Comparison of ENCODE assay signal across 13 cellular contexts in the genomic region with DNA sequence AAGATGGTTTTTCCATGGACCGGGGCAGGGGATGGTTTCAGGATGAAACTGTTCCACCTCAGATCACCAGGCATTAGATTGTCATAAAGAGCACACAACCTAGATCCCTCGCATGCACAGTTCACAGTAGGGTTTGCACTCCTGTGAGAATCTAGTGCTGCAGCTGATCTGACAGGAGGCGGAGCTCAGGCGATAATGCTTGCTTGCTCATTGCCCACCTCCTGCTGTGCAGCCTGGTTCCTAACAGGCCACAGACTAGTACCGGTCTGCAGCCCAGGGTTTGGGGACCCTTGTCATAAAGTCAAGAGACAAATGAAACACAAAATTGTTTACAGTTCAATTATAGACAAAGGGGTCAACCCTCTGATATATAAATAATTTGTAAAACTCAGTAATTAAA.
A peak's percentile ranks its signal among the peaks of the same experiment; 100 is the strongest.
DNase-seq lines count a peak whose midpoint lies in the region; TF ChIP-seq lines count a peak whose summit lies in the region.
"Had no signal": no experiment of that assay in that cellular context is flagged by ENCODE, and none has a peak within 500 bp of the region (broad histone marks: within the 10 kb centered on the region; RNA-seq: fewer than 3 reads in every experiment).

No MANE protein-coding gene starts in this region.

- H3K18ac ChIP-seq in mesendoderm (ENCODE audit: low read length): no peak overlapping the region

- no peaks in the 10 kb centered on the region for H3K27me3 ChIP-seq in brain microvascular endothelial cell (replicated peaks)
- no peaks in the 10 kb centered on the region for H3K27me3 ChIP-seq in mesendoderm (ENCODE audit: insufficient read depth, low read length, poor library complexity)
- H3K27me3 ChIP-seq: BE2C had no signal

- no peaks in the 10 kb centered on the region for H3K9me3 ChIP-seq in HEK293 (ENCODE audit: control insufficient read depth, insufficient read depth, low read depth, low read length)
- H3K9me3 ChIP-seq: BE2C had no signal

- H3K56ac ChIP-seq in mesendoderm (ENCODE audit: low read length): no peak overlapping the region

- WGBS in mesendoderm (ENCODE audit: extremely low coverage, insufficient coverage, low lambda C conversion rate): no CpG with 5 or more reads among the region's 5 CpGs

- no peak overlapping the region for H3K4me2 ChIP-seq in mesendoderm (ENCODE audit: low read length)

- POLR2A ChIA-PET in HEK293 (lab: Yijun Ruan, JAX): no interaction called here

- H2BK15ac ChIP-seq in mesendoderm (replicated peaks; ENCODE audit: low read depth): no peak overlapping the region

- in situ Hi-C loops in brain microvascular endothelial cell (cut with HindIII; ENCODE audit: low pct_ligation_motif_present, low sequenced_read_pairs): no loop called here

- TF ChIP-seq CTCF in HEK293 (tag by site-specific recombination; IDR thresholded peaks at IDR 0.05) (no peak), brain microvascular endothelial cell (IDR thresholded peaks at IDR 0.05; ENCODE audit: low read depth, low read length, missing control alignments) (no peak)

- no peak overlapping the region for H3K9ac ChIP-seq in mesendoderm (ENCODE audit: low read length)

- H4K8ac ChIP-seq in mesendoderm (ENCODE audit: low read depth, low read length): no peak overlapping the region

- H3K79me2 ChIP-seq in mesendoderm (ENCODE audit: control insufficient read depth, insufficient read depth, low read length): no peaks in the 10 kb centered on the region

- peak; percentile 35 for DNase-seq in Daoy (ENCODE audit: low read depth)
- DNase-seq in brain microvascular endothelial cell: peak; percentile 52
- DNase-seq in mesendoderm: peak; percentile 34
- no peak for DNase-seq in substantia nigra (lab: John Stamatoyannopoulos, UW)
- DNase-seq in OCI-M1 (lab: John Stamatoyannopoulos, UW): no peak
- DNase-seq in NCI-H1048 (lab: John Stamatoyannopoulos, UW): no peak
- DNase-seq: BE2C; CD4-positive, alpha-beta memory T cell; COR-L47; DND-41; HCEC 1CT had no signal

- no peaks in the 10 kb centered on the region for H3K4me1 ChIP-seq in HEK293 (ENCODE audit: control insufficient read depth, insufficient read depth, low read length)
- H3K4me1 ChIP-seq in mesendoderm (ENCODE audit: control insufficient read depth, low read depth, low read length): no peaks in the 10 kb centered on the region

- CTCF ChIA-PET in HEK293 (lab: Yijun Ruan, JAX): no interaction called here

- H3K36me3 ChIP-seq in HEK293 (ENCODE audit: control insufficient read depth in 2 of 2, insufficient read depth in 1 of 2, low read length in 2 of 2): no peaks in the 10 kb centered on the region
- no peaks in the 10 kb centered on the region for H3K36me3 ChIP-seq in brain microvascular endothelial cell (replicated peaks)
- H3K36me3 ChIP-seq in mesendoderm (ENCODE audit: control insufficient read depth, insufficient read depth, low read length): no peaks in the 10 kb centered on the region
- H3K36me3 ChIP-seq: BE2C had no signal

- no peaks in the 10 kb centered on the region for H3K79me1 ChIP-seq in mesendoderm (ENCODE audit: low read length)

- no peak overlapping the region for H4K5ac ChIP-seq in mesendoderm (ENCODE audit: low read length)

- no peak overlapping the region for H2BK5ac ChIP-seq in mesendoderm (ENCODE audit: low read length)

- H3K4me3 ChIP-seq in HEK293 (ENCODE audit: low read depth, low read length) (no peak overlapping the region), brain microvascular endothelial cell (ENCODE audit: low read depth, low read length) (no peak overlapping the region), mesendoderm (ENCODE audit: low read length) (no peak overlapping the region)

- H3K4ac ChIP-seq in mesendoderm (ENCODE audit: low read depth, low read length): no peak overlapping the region

- no peak overlapping the region for H3K23ac ChIP-seq in mesendoderm (ENCODE audit: low read length)

- no peak overlapping the region for H2BK120ac ChIP-seq in mesendoderm (ENCODE audit: low read depth, low read length)

- no peak overlapping the region for H2AK5ac ChIP-seq in mesendoderm (ENCODE audit: low read length)

- H3K27ac ChIP-seq in HEK293 (ENCODE audit: extremely low read depth, low read depth, low read length) (no peak overlapping the region), brain microvascular endothelial cell (no peak overlapping the region), mesendoderm (ENCODE audit: low read depth, low read length) (no peak overlapping the region), substantia nigra (ENCODE audit: low read depth, low read length, poor library complexity, severe bottlenecking) (no peak overlapping the region)
- H3K27ac ChIP-seq: C4-2B had no signal

TF ChIP-seq in HEK293, 187 proteins besides CTCF, POLR2A, EP300 and RAD21:
- TF ChIP-seq ZNF600 (tag by site-specific recombination; IDR thresholded peaks at IDR 0.05) (0 out of 2 replicates have a peak, but pooled peaks have one; percentile 19), ZNF48 (tag by site-specific recombination; IDR thresholded peaks at IDR 0.05) (no peak), ZNF426 (tag by site-specific recombination; IDR thresholded peaks at IDR 0.05) (no peak), ZNF169 (tag by site-specific recombination; IDR thresholded peaks at IDR 0.05) (no peak)

Comparison
In these comparisons a context has a peak if more than half of its experiments do, and no peak if none do; other contexts are left out.
1. DNase-seq: peak in Daoy (single experiment), brain microvascular endothelial cell (single experiment) and mesendoderm (single experiment); none in substantia nigra (0 of 49), OCI-M1 (single experiment) and NCI-H1048 (single experiment).